In the genomic region with DNA sequence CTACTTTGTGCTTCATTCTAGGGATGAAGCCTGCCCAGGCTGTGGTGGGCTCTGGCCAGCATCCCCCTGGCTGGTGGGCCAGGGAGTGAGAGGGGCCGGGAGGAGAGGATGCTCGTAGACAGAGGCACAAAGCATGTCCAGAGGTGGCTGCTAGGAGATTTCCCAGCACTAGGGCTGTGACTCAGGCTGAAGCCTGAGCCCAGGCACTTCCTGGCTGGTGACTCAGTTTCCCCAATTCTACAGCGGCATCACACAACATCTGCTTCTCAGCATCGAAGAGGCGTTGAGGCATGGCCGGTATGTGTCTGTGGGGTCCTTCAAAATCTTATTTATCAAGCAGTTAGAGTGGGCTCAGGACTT, we compare ENCODE assay signal across 1 cellular context.
TF ChIP-seq lines count a peak whose summit lies in the region.

No MANE protein-coding gene starts in this region.

TF ChIP-seq in HepG2, 621 proteins besides CTCF, POLR2A, EP300 and RAD21:
- TF ChIP-seq TOE1 (CRISPR knock-in tag; IDR thresholded peaks at IDR 0.05): no peak
- 0 out of 2 replicates have a peak, but pooled peaks have one; percentile 10 for TF ChIP-seq ZFP82 (CRISPR knock-in tag; IDR thresholded peaks at IDR 0.05; ENCODE audit: borderline replicate concordance)
- TF ChIP-seq ZNF33A (CRISPR knock-in tag; IDR thresholded peaks at IDR 0.05; ENCODE audit: borderline replicate concordance): 0 out of 2 replicates have a peak, but pooled peaks have one; percentile 2
- 0 out of 2 replicates have a peak, but pooled peaks have one; percentile 22 for TF ChIP-seq ZSCAN21 (CRISPR knock-in tag; IDR thresholded peaks at IDR 0.05; ENCODE audit: borderline replicate concordance)
- TF ChIP-seq ZNF143 (CRISPR knock-in tag; IDR thresholded peaks at IDR 0.05): no peak
